ENCODE assay signal across 24 cellular contexts in genomic region chr22:47115518-47115890, GRCh38.
DNase-seq lines count a peak whose midpoint lies in the region; ATAC-seq and TF ChIP-seq lines count a peak whose summit lies in the region.
"Had no signal": no experiment of that assay in that cellular context is flagged by ENCODE, and none has a peak within 500 bp of the region (broad histone marks: within the 10 kb centered on the region; RNA-seq: fewer than 3 reads in every experiment).

No MANE protein-coding gene starts in this region.

- H2BK15ac ChIP-seq in H9 (ENCODE audit: low read depth, low read length) (no peak overlapping the region), neuronal stem cell (ENCODE audit: low read length) (peak overlapping the region; percentile 6)

- H3K36me3 ChIP-seq in neuronal stem cell (replicated peaks in 1 of 2; ENCODE audit: control insufficient read depth in 2 of 2, insufficient read depth in 2 of 2, low read length in 2 of 2) (no peaks in the 10 kb centered on the region), sigmoid colon (no peaks in the 10 kb centered on the region)
- H3K36me3 ChIP-seq: BE2C, HAP-1 had no signal

- H3K4me2 ChIP-seq in H9 (ENCODE audit: insufficient read depth, insufficient read length, low read length): no peak overlapping the region
- H3K4me2 ChIP-seq in neuronal stem cell (ENCODE audit: insufficient read depth, low read length, poor library complexity, severe bottlenecking): no peak overlapping the region
- H3K4me2 ChIP-seq: A549; BLaER1 treated with 17β-estradiol and CSF1 and Interleukin-3, amounts not matched to agents 10 nM and 100 nM; GM23338 had no signal

- H3K14ac ChIP-seq in H9 (ENCODE audit: insufficient read depth, low read length) (no peak overlapping the region; the same call in 1 of the 2 replicates), neuronal stem cell (ENCODE audit: low read length) (peak overlapping the region; percentile 63)

- no peaks in the 10 kb centered on the region for H4K20me1 ChIP-seq in H9 (ENCODE audit: control insufficient read depth, insufficient read depth, insufficient read length)

- no peaks in the 10 kb centered on the region for H3K27me3 Mint-ChIP-seq in H9 (ENCODE audit: low read depth)
- H3K27me3 Mint-ChIP-seq in chondrocyte (ENCODE audit: low read depth): no peaks in the 10 kb centered on the region
- H3K27me3 Mint-ChIP-seq in osteocyte (ENCODE audit: unreplicated experiment): no peaks in the 10 kb centered on the region
- H3K27me3 Mint-ChIP-seq: CD4-positive, alpha-beta T cell; CD8-positive, alpha-beta memory T cell had no signal

- H3K4ac ChIP-seq in H9 (ENCODE audit: low read depth, low read length): no peak overlapping the region
- H3K4ac ChIP-seq in neuronal stem cell (ENCODE audit: low read length): no peak overlapping the region

- H3K27me3 ChIP-seq in H9 (ENCODE audit: insufficient read depth, low read length) (no peaks in the 10 kb centered on the region), neuronal stem cell (ENCODE audit: control insufficient read depth in 3 of 3, insufficient read depth in 3 of 3, low read depth in 1 of 3, low read length in 3 of 3) (no peaks in the 10 kb centered on the region), sigmoid colon (no peaks in the 10 kb centered on the region)
- H3K27me3 ChIP-seq: BE2C; BLaER1 treated with 17β-estradiol and CSF1 and Interleukin-3, amounts not matched to agents 10 nM and 100 nM had no signal

- TF ChIP-seq EP300 in sigmoid colon (IDR thresholded peaks at IDR 0.05): no peak

- no peaks in the 10 kb centered on the region for H3K9me3 Mint-ChIP-seq in H9
- H3K9me3 Mint-ChIP-seq in chondrocyte (ENCODE audit: low read depth): no peaks in the 10 kb centered on the region
- no peaks in the 10 kb centered on the region for H3K9me3 Mint-ChIP-seq in osteocyte (ENCODE audit: unreplicated experiment)
- H3K9me3 Mint-ChIP-seq: CD4-positive, alpha-beta T cell; CD8-positive, alpha-beta memory T cell; GM23338; HFFc6 had no signal

- H2AK5ac ChIP-seq in H9 (ENCODE audit: insufficient read length, low read length) (no peak overlapping the region), neuronal stem cell (ENCODE audit: low read depth, low read length) (peak overlapping the region; percentile 83)

- H3K27ac ChIP-seq in H9 (ENCODE audit: insufficient read length, low read depth, low read length): no peak overlapping the region
- no peak overlapping the region for H3K27ac ChIP-seq in neuronal stem cell (replicated peaks; ENCODE audit: low read length)
- H3K27ac ChIP-seq in sigmoid colon: no peak overlapping the region
- H3K27ac ChIP-seq: A549; BLaER1 treated with 17β-estradiol and CSF1 and Interleukin-3, amounts not matched to agents 10 nM and 100 nM had no signal

- H3K9ac ChIP-seq in H9 (ENCODE audit: extremely low read depth, insufficient read length, low read length) (no peak overlapping the region), neuronal stem cell (ENCODE audit: low read depth, low read length, poor library complexity) (peak overlapping the region; percentile 50)
- H3K9ac ChIP-seq: BLaER1 treated with 17β-estradiol and CSF1 and Interleukin-3, amounts not matched to agents 10 nM and 100 nM had no signal

- H4K91ac ChIP-seq in H9 (ENCODE audit: insufficient read length, low read depth, low read length): no peak overlapping the region
- no peak overlapping the region for H4K91ac ChIP-seq in neuronal stem cell (ENCODE audit: low read depth, low read length, poor library complexity)

- H3T11ph ChIP-seq in H9 (ENCODE audit: low read length): no peak overlapping the region

- H3K4me1 Mint-ChIP-seq in H9: peaks cover 0 to 5% of the 10 kb centered on the region in 2 experiments; a peak in 2 of 4 replicates
- no peaks in the 10 kb centered on the region for H3K4me1 Mint-ChIP-seq in chondrocyte (ENCODE audit: low read depth)
- peaks cover 7% of the 10 kb centered on the region for H3K4me1 Mint-ChIP-seq in osteocyte (ENCODE audit: unreplicated experiment)
- H3K4me1 Mint-ChIP-seq: CD14-positive monocyte had no signal

- ATAC-seq in GM19328 (IDR thresholded peaks at IDR 0.05; ENCODE audit: unreplicated experiment): no peak
- ATAC-seq: A549, GM12878 had no signal

- H2BK120ac ChIP-seq in H9 (ENCODE audit: low read depth, low read length, poor library complexity, severe bottlenecking) (no peak overlapping the region), neuronal stem cell (ENCODE audit: low read depth, low read length) (no peak overlapping the region)

- no peaks in the 10 kb centered on the region for H3K79me1 ChIP-seq in H9 (ENCODE audit: insufficient read depth, low read depth, low read length, poor library complexity, severe bottlenecking)
- H3K79me1 ChIP-seq in neuronal stem cell (ENCODE audit: low read depth, low read length): peaks cover 1% of the 10 kb centered on the region

- H3K18ac ChIP-seq in H9 (ENCODE audit: insufficient read length, low read depth, low read length): no peak overlapping the region
- H3K18ac ChIP-seq in neuronal stem cell (ENCODE audit: low read length): peak overlapping the region; percentile 48

- H4K5ac ChIP-seq in H9 (ENCODE audit: insufficient read length, low read depth, low read length): no peak overlapping the region

- DNase-seq in H9 (peak; percentile 18), chondrocyte (ENCODE audit: low spot score) (peak; percentile 79), neuronal stem cell (ENCODE audit: low spot score) (no peak), sigmoid colon (peak; percentile 57), osteocyte (ENCODE audit: extremely low spot score, unreplicated experiment) (no peak), SHP77 (lab: John Stamatoyannopoulos, UW) (no peak)
- DNase-seq: 8988T; ACHN; AML-193; BE2C; CD4-positive, alpha-beta T cell; CD8-positive, alpha-beta memory T cell; DMS 273 treated with DMSO at 0.1 percent for 48 hours; DMS79; EL; GDM1; HFFc6 had no signal

- no peaks in the 10 kb centered on the region for H3K79me2 ChIP-seq in H9 (ENCODE audit: insufficient read depth, low read length)

- H3K9me3 ChIP-seq in H9 (ENCODE audit: control insufficient read depth, low read depth, low read length): no peaks in the 10 kb centered on the region
- H3K9me3 ChIP-seq in neuronal stem cell (replicated peaks in 1 of 2; ENCODE audit: control insufficient read depth in 2 of 2, insufficient read depth in 1 of 2, low read depth in 1 of 2, low read length in 2 of 2): no peaks in the 10 kb centered on the region
- H3K9me3 ChIP-seq in sigmoid colon: no peaks in the 10 kb centered on the region
- H3K9me3 ChIP-seq: A549; BE2C; BLaER1 treated with 17β-estradiol and CSF1 and Interleukin-3, amounts not matched to agents 10 nM and 100 nM; HAP-1 had no signal

- H2BK12ac ChIP-seq in H9 (ENCODE audit: insufficient read length, low read depth, low read length) (no peak overlapping the region), neuronal stem cell (ENCODE audit: low read length) (no peak overlapping the region)

- H3K23ac ChIP-seq in H9 (ENCODE audit: insufficient read length, low read depth, low read length) (no peak overlapping the region), neuronal stem cell (ENCODE audit: low read depth, low read length, poor library complexity) (peak overlapping the region; percentile 44)

- intact Hi-C loops in sigmoid colon (cut with DNase I): loop anchor here (10.0 kb wide), 1 partner anchor 1169 kb away; no protein-coding TSS in a partner anchor

- H2BK5ac ChIP-seq in H9 (ENCODE audit: insufficient read length, low read length): no peak overlapping the region
- H2BK5ac ChIP-seq in neuronal stem cell (ENCODE audit: low read length): no peak overlapping the region

- no peaks in the 10 kb centered on the region; the same call in 1 of the 2 replicates for H3K4me1 ChIP-seq in H9 (ENCODE audit: insufficient read depth, low read length)
- H3K4me1 ChIP-seq in neuronal stem cell (ENCODE audit: control insufficient read depth in 2 of 2, insufficient read depth in 1 of 2, low read depth in 1 of 2, low read length in 2 of 2): peaks cover 0 to 6% of the 10 kb centered on the region in 2 donors
- H3K4me1 ChIP-seq in sigmoid colon: no peaks in the 10 kb centered on the region
- H3K4me1 ChIP-seq: A549, HAP-1 had no signal

- no peak for TF ChIP-seq POLR2A in sigmoid colon (IDR thresholded peaks at IDR 0.05)

- no peak overlapping the region for H2BK20ac ChIP-seq in H9 (ENCODE audit: low read depth, low read length, poor library complexity, severe bottlenecking)

- no peak overlapping the region for H2AFZ ChIP-seq in H9 (ENCODE audit: low read length)
- H2AFZ ChIP-seq in neuronal stem cell (ENCODE audit: low read length): no peak overlapping the region
- H2AFZ ChIP-seq: GM23338 had no signal

- no peak overlapping the region for H3K56ac ChIP-seq in H9 (ENCODE audit: insufficient read length, low read depth, low read length)

- H3K4me3 Mint-ChIP-seq in H9 (no peak overlapping the region), chondrocyte (ENCODE audit: unreplicated experiment) (no peak overlapping the region), osteocyte (ENCODE audit: unreplicated experiment) (no peak overlapping the region)
- H3K4me3 Mint-ChIP-seq: CD14-positive monocyte; CD4-positive, alpha-beta T cell; CD8-positive, alpha-beta memory T cell; GM23338; HFFc6 had no signal

- H3K36me3 Mint-ChIP-seq in H9 (ENCODE audit: insufficient read depth in 1 of 3, low read depth in 3 of 3) (peaks cover 0 to 2% (median 0%) of the 10 kb centered on the region in 3 experiments; a peak in 2 of 7 replicates), chondrocyte (ENCODE audit: low read depth) (peaks cover 6% of the 10 kb centered on the region), osteocyte (ENCODE audit: unreplicated experiment) (peaks cover 5% of the 10 kb centered on the region)

- no peaks in the 10 kb centered on the region for H3K23me2 ChIP-seq in H9 (ENCODE audit: insufficient read length, low read depth, low read length, poor library complexity, severe bottlenecking)

- WGBS in H9 (ENCODE audit: extremely low coverage, insufficient read length, low lambda C conversion rate): no CpG with 5 or more reads among the region's 14 CpGs
- WGBS in neuronal stem cell (ENCODE audit: extremely low coverage in 2 of 2, insufficient read length in 2 of 2, insufficient replicate concordance in 1 of 2), 2 donors: no CpG with 5 or more reads among the region's 14 CpGs
- whole genome bisulfite sequencing in sigmoid colon, 2 donors: 94 to 95% methylated on average over 14 of the region's 14 CpGs

- H3K27ac Mint-ChIP-seq in H9: peak overlapping the region in 2 of 3 experiments; percentile 57 to 92; a peak in 3 of 7 replicates
- no peak overlapping the region for H3K27ac Mint-ChIP-seq in chondrocyte (ENCODE audit: unreplicated experiment)
- H3K27ac Mint-ChIP-seq in osteocyte (ENCODE audit: unreplicated experiment): no peak overlapping the region
- H3K27ac Mint-ChIP-seq: CD4-positive, alpha-beta T cell; CD8-positive, alpha-beta memory T cell; GM23338; HFFc6 had no signal

- TF ChIP-seq CTCF in H9 (conservative IDR thresholded peaks at IDR 0.05): no peak
- no peak for TF ChIP-seq CTCF in chondrocyte (IDR thresholded peaks at IDR 0.05)
- no peak for TF ChIP-seq CTCF in sigmoid colon (IDR thresholded peaks at IDR 0.05)
- no peak for TF ChIP-seq CTCF in osteocyte (IDR thresholded peaks at IDR 0.05)

- H3K4me3 ChIP-seq in neuronal stem cell (ENCODE audit: low read length in 2 of 2) (no peak overlapping the region), sigmoid colon (no peak overlapping the region)
- H3K4me3 ChIP-seq: A549; BLaER1 treated with 17β-estradiol and CSF1 and Interleukin-3, amounts not matched to agents 10 nM and 100 nM; GM12878; GM23338; HAP-1 had no signal

- H4K8ac ChIP-seq in H9 (replicated peaks; ENCODE audit: insufficient read length, low read depth, low read length) (no peak overlapping the region), neuronal stem cell (ENCODE audit: low read depth, low read length) (no peak overlapping the region)

Comparison
In these comparisons a context has a peak if more than half of its experiments do, and no peak if none do; other contexts are left out.
1. DNase-seq: peak in H9 (single experiment), chondrocyte (single experiment) and sigmoid colon (single experiment); none in neuronal stem cell (single experiment), osteocyte (single experiment) and SHP77 (0 of 2).
2. H3K27ac Mint-ChIP-seq: peak in H9 (2 of 3); none in chondrocyte (single experiment) and osteocyte (single experiment).